In genomic region chr10:74855027-74855426, GRCh38 we compare ENCODE assay signal across 8 cellular contexts. TPM values are rescaled to one million over a fixed set of nuclear protein-coding genes. Genes with fewer than 3 reads are reported as not detected.
DNase-seq lines count a peak whose midpoint lies in the region; ATAC-seq and TF ChIP-seq lines count a peak whose summit lies in the region.

No MANE protein-coding gene starts in this region.

- H3K9me3 ChIP-seq in lower lobe of right lung = no peaks in the 10 kb centered on the region
- no peaks in the 10 kb centered on the region for H3K9me3 ChIP-seq in uterus

- H3K4me1 ChIP-seq in lower lobe of right lung (peaks cover 44% of the 10 kb centered on the region), uterus (peaks cover 0 to 4% of the 10 kb centered on the region in 2 donors)

- ATAC-seq in GM21576 (IDR thresholded peaks at IDR 0.05; ENCODE audit: unreplicated experiment) (peak; percentile 57), lower lobe of right lung (peak; percentile 40 to 41)

- TF ChIP-seq CTCF in lower lobe of right lung (IDR thresholded peaks at IDR 0.05) (no peak), uterus (IDR thresholded peaks at IDR 0.05) (no peak)

- H3K27me3 ChIP-seq in lower lobe of right lung (ENCODE audit: low read depth) = no peaks in the 10 kb centered on the region
- no peaks in the 10 kb centered on the region for H3K27me3 ChIP-seq in uterus

- intact Hi-C loops in lower lobe of right lung (cut with DNase I) = no loop called here
- intact Hi-C loops in uterus (cut with DNase I; ENCODE audit: low total_unique reads) = no loop called here

- H3K4me3 ChIP-seq in lower lobe of right lung (no peak overlapping the region), uterus (no peak overlapping the region)

- no peak for TF ChIP-seq POLR2A in uterus (IDR thresholded peaks at IDR 0.05)

- H3K36me3 ChIP-seq in lower lobe of right lung = no peaks in the 10 kb centered on the region
- no peaks in the 10 kb centered on the region for H3K36me3 ChIP-seq in uterus

- DNase-seq in D341Med (ENCODE audit: low spot score) = peak; percentile 18
- peak; percentile 17 for DNase-seq in UCSD-AML1 (lab: John Stamatoyannopoulos, UW; ENCODE audit: unreplicated experiment)
- DNase-seq in lower lobe of right lung = no peak
- DNase-seq in uterus = no peak
- DNase-seq in HuH-7 (ENCODE audit: low spot score) = no peak
- DNase-seq in SKM-1 (lab: John Stamatoyannopoulos, UW; ENCODE audit: unreplicated experiment) = no peak
- DNase-seq in stimulated activated naive CD4-positive, alpha-beta T cell treated with Interleukin-2 at 50 U/mL for 16 hours (lab: John Stamatoyannopoulos, UW) = no peak

- no peak overlapping the region for H3K27ac ChIP-seq in lower lobe of right lung
- H3K27ac ChIP-seq in uterus = peak overlapping the region in 1 of 2 donors; percentile 34

RNA-seq across cellular contexts. Expression of gene KAT6B, which starts 28.6 kb away (rescaled TPM):
- 46.3 TPM for total RNA-seq in lower lobe of right lung
- 100 to 1,000 TPM in 1 of 4 donors, 10 to 100 TPM in 3; 29.1 to 159 (median 61.2) TPM for total RNA-seq in uterus

Comparison
In these comparisons a context has a peak if more than half of its experiments do, and no peak if none do; other contexts are left out.
1. DNase-seq: peak in D341Med (single experiment) and UCSD-AML1 (single experiment); none in lower lobe of right lung (single experiment), uterus (0 of 2), HuH-7 (single experiment), SKM-1 (single experiment) and stimulated activated naive CD4-positive, alpha-beta T cell treated with Interleukin-2 at 50 U/mL for 16 hours (single experiment).